ENCODE assay signal across 8 cellular contexts in the genomic region with DNA sequence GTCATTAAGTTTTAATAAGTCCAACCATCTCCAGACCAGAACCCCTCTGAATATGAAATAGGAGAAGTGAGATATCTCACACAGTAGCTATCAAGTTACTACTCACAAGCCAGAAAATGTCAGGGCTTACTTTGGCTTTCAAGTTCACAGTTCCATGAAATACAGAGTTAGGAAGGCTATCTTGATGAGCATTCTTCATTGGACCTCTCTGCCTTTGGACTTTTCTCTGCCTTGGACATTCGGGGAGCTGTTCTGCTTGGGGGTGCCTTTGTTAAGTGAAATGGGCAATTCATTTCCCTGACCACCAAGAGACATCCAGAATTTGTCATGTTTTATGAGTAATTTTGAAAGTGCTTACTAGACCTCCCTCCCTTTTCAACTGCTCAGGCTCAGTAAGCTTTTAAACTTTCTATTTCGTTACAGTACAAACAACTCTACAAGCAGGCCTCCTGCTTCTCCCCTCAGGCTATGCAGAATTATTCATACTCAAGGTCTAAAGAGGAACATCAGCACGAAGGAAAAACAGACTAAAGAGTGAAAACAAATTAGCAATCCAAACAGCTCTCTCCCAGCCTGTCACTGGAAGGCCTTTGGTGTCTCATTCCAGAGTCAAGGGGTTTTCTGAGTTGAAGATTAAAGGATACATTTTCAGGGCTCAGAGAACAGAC.
A peak's percentile ranks its signal among the peaks of the same experiment; 100 is the strongest.
DNase-seq lines count a peak whose midpoint lies in the region; ATAC-seq and TF ChIP-seq lines count a peak whose summit lies in the region.

No MANE protein-coding gene starts in this region.

- no peaks in the 10 kb centered on the region for H3K9me3 ChIP-seq in left ventricle myocardium inferior (replicated peaks)
- H3K9me3 ChIP-seq in right cardiac atrium (ENCODE audit: control insufficient read depth, low read length): no peaks in the 10 kb centered on the region

- H3K4me1 ChIP-seq in left ventricle myocardium inferior (peaks cover 16% of the 10 kb centered on the region), right cardiac atrium (ENCODE audit: control insufficient read depth, insufficient read depth, low read length) (peaks cover 1% of the 10 kb centered on the region)

- intact Hi-C loops in left ventricle myocardium inferior (cut with micrococcal nuclease) (loop anchor here (5.0 kb wide), 1 partner anchor 461 kb away; no protein-coding TSS in a partner anchor), right cardiac atrium (cut with DNase I) (loop anchor here in 3 of 4 donors (5.0 to 10.0 kb wide), 2 partner anchors 463 to 466 kb away; no protein-coding TSS in a partner anchor), lower leg skin (cut with DNase I; ENCODE audit: low total_unique reads) (loop anchor here (10.0 kb wide), 1 partner anchor 453 kb away; no protein-coding TSS in a partner anchor)

- H3K27me3 ChIP-seq in left ventricle myocardium inferior (ENCODE audit: low read depth) (no peaks in the 10 kb centered on the region), right cardiac atrium (ENCODE audit: control insufficient read depth, insufficient read depth) (no peaks in the 10 kb centered on the region)

- no peaks in the 10 kb centered on the region for H3K36me3 ChIP-seq in left ventricle myocardium inferior

- DNase-seq in left ventricle myocardium inferior: no peak
- DNase-seq in right cardiac atrium: no peak
- peak; percentile 37 for DNase-seq in T1000 (lab: John Stamatoyannopoulos, UW)
- peak; percentile 28 for DNase-seq in myocyte (ENCODE audit: low read depth)
- DNase-seq in cerebellum (ENCODE audit: low spot score): no peak
- no peak for DNase-seq in NCI-H1436 (lab: John Stamatoyannopoulos, UW)
- no peak for DNase-seq in lower leg skin (ENCODE audit: low spot score in 2 of 2)

- H3K27ac ChIP-seq in left ventricle myocardium inferior (replicated peaks): peak overlapping the region; percentile 16
- no peak overlapping the region for H3K27ac ChIP-seq in right cardiac atrium (ENCODE audit: low read length)

- TF ChIP-seq POLR2A in lower leg skin (IDR thresholded peaks at IDR 0.05): no peak

- no peak overlapping the region for H3K4me3 ChIP-seq in left ventricle myocardium inferior
- H3K4me3 ChIP-seq in right cardiac atrium (ENCODE audit: low read length): no peak overlapping the region
- no peak overlapping the region for H3K4me3 ChIP-seq in lower leg skin (ENCODE audit: low read depth, poor library complexity, severe bottlenecking)

- WGBS in right cardiac atrium: 54% methylated on average over 3 of the region's 3 CpGs
- WGBS in lower leg skin, 2 donors: 41 to 44% methylated on average over 3 of the region's 3 CpGs

- TF ChIP-seq CTCF in left ventricle myocardium inferior (IDR thresholded peaks at IDR 0.05; ENCODE audit: borderline replicate concordance): no peak
- no peak for TF ChIP-seq CTCF in lower leg skin (IDR thresholded peaks at IDR 0.05)

- no peak for ATAC-seq in right cardiac atrium
- ATAC-seq in HG03025 (IDR thresholded peaks at IDR 0.05; ENCODE audit: low FRiP score, unreplicated experiment): peak; percentile 83

Comparison
In these comparisons a context has a peak if more than half of its experiments do, and no peak if none do; other contexts are left out.
1. DNase-seq: peak in T1000 (single experiment) and myocyte (single experiment); none in left ventricle myocardium inferior (single experiment), right cardiac atrium (0 of 3), cerebellum (single experiment), NCI-H1436 (single experiment) and lower leg skin (0 of 2).